ENCODE assay signal across 1 cellular context in genomic region chr2:69918391-69918790, GRCh38.
TF ChIP-seq lines count a peak whose summit lies in the region.

No MANE protein-coding gene starts in this region.

TF ChIP-seq in GM23338, 12 proteins besides CTCF, POLR2A, EP300 and RAD21 (continued from another document):
- TF ChIP-seq ZNF462 (CRISPR knock-in tag; IDR thresholded peaks at IDR 0.05) (no peak), ZNF114 (CRISPR knock-in tag; IDR thresholded peaks at IDR 0.05) (no peak), EZH2 (IDR thresholded peaks at IDR 0.05; ENCODE audit: low read depth, unreplicated experiment) (no peak), NANOG (IDR thresholded peaks at IDR 0.05; ENCODE audit: borderline replicate concordance) (no peak), ZNF331 (CRISPR knock-in tag; IDR thresholded peaks at IDR 0.05; ENCODE audit: low read depth) (no peak), CREB1 (CRISPR knock-in tag; IDR thresholded peaks at IDR 0.05; ENCODE audit: low read depth) (no peak), EZH2phosphoT487 (IDR thresholded peaks at IDR 0.05; ENCODE audit: unreplicated experiment) (no peak), JUNB (IDR thresholded peaks at IDR 0.05; ENCODE audit: unreplicated experiment) (no peak)
TF ChIP-seq in GM23338: peak in this region for 0.
